ENCODE assay signal across 12 cellular contexts in the genomic region with DNA sequence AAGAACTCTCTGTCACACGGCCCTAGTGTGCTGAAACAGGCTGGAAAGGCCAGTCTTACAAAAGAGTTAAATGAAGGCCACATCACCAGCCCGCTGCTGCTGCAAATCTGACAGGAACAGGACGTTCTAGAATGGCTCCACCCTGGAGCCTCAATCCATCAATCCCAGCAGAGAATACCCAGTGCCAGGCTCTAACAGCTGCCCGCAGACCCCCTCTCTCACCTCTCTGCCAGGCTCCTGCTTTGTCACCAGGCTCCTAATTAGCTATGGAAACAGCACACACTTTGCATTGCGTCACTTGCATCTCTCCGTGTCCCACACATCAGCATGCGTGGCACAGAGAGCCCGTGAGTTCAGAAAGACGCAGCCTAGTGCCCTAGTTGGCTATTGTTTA.
DNase-seq lines count a peak whose midpoint lies in the region; ATAC-seq and TF ChIP-seq lines count a peak whose summit lies in the region.
"Had no signal": no experiment of that assay in that cellular context is flagged by ENCODE, and none has a peak within 500 bp of the region (broad histone marks: within the 10 kb centered on the region; RNA-seq: fewer than 3 reads in every experiment).

No MANE protein-coding gene starts in this region.

- peaks cover 6% of the 10 kb centered on the region for H3K27me3 Mint-ChIP-seq in brain

- DNase-seq in heart right ventricle (peak in 1 of 2 donors; percentile 18), occipital lobe (lab: John Stamatoyannopoulos, UW) (peak; percentile 40), upper lobe of right lung (no peak), iPS-NIHi7 (ENCODE audit: extremely low spot score) (no peak), colonic mucosa (no peak), mucosa of gallbladder (ENCODE audit: low spot score) (no peak)
- DNase-seq: Caco-2, erythroblast, IMR-90, NCI-H187 treated with DMSO at 0.1 percent for 48 hours had no signal

- H3K36me3 Mint-ChIP-seq in brain: no peaks in the 10 kb centered on the region

- peaks cover 50% of the 10 kb centered on the region for H3K4me1 Mint-ChIP-seq in brain

- H3K4me3 Mint-ChIP-seq in brain: peak overlapping the region in 3 of 5 experiments; percentile 38 to 69 (median 58)
- H3K4me3 Mint-ChIP-seq: T-helper 2 cell treated with Interferon-gamma antibody and Interleukin-4, amounts not matched to agents 5 μg/mL and 100 μg/mL, for 36 hours had no signal

- TF ChIP-seq CTCF in brain (conservative IDR thresholded peaks at IDR 0.05): no peak
- TF ChIP-seq CTCF in heart right ventricle (IDR thresholded peaks at IDR 0.05): no peak
- TF ChIP-seq CTCF in upper lobe of right lung (IDR thresholded peaks at IDR 0.05): no peak
- TF ChIP-seq CTCF in colonic mucosa (IDR thresholded peaks at IDR 0.05): no peak

- intact Hi-C loops in heart right ventricle (cut with DNase I) (loop anchor here in 1 of 10 donors (2.0 kb wide), 1 partner anchor 18 kb away; no protein-coding TSS in a partner anchor), upper lobe of right lung (cut with DNase I) (no loop called here), colonic mucosa (cut with DNase I) (no loop called here)

- H3K36me3 ChIP-seq in heart right ventricle (no peaks in the 10 kb centered on the region), upper lobe of right lung (no peaks in the 10 kb centered on the region), colonic mucosa (no peaks in the 10 kb centered on the region)

- ATAC-seq in heart right ventricle (peak; percentile 28 to 91 (median 66)), upper lobe of right lung (peak; percentile 74)

- H3K27me3 ChIP-seq in heart right ventricle: no peaks in the 10 kb centered on the region
- no peaks in the 10 kb centered on the region for H3K27me3 ChIP-seq in upper lobe of right lung
- H3K27me3 ChIP-seq in colonic mucosa: no peaks in the 10 kb centered on the region

- H3K27ac ChIP-seq in heart right ventricle: peak overlapping the region in 7 of 10 donors; percentile 19 to 61 (median 43)
- H3K27ac ChIP-seq in upper lobe of right lung: peak overlapping the region; percentile 72
- no peak overlapping the region for H3K27ac ChIP-seq in colonic mucosa

- peaks cover 0 to 9% (median 7%) of the 10 kb centered on the region in 5 experiments for H3K9me3 Mint-ChIP-seq in brain
- H3K9me3 Mint-ChIP-seq: T-helper 2 cell treated with Interferon-gamma antibody and Interleukin-4, amounts not matched to agents 5 μg/mL and 100 μg/mL, for 36 hours had no signal

- H3K9ac ChIP-seq in colonic mucosa (ENCODE audit: low read depth in 2 of 2, low read length in 2 of 2): no peak overlapping the region

- WGBS in heart right ventricle, 2 donors: 36 to 50% methylated on average over 9 of the region's 9 CpGs

- H3K9me3 ChIP-seq in heart right ventricle (no peaks in the 10 kb centered on the region), upper lobe of right lung (no peaks in the 10 kb centered on the region), colonic mucosa (no peaks in the 10 kb centered on the region)
- H3K9me3 ChIP-seq: Caco-2 had no signal

- H3K27ac Mint-ChIP-seq in brain: peak overlapping the region; percentile 20 to 81 (median 59)
- H3K27ac Mint-ChIP-seq: T-helper 2 cell treated with Interferon-gamma antibody and Interleukin-4, amounts not matched to agents 5 μg/mL and 100 μg/mL, for 36 hours had no signal

- H3K4me1 ChIP-seq in heart right ventricle (peaks cover 0 to 24% (median 12%) of the 10 kb centered on the region in 9 donors), upper lobe of right lung (peaks cover 17% of the 10 kb centered on the region), colonic mucosa (no peaks in the 10 kb centered on the region)

- H3K4me3 ChIP-seq in heart right ventricle: no peak overlapping the region
- H3K4me3 ChIP-seq in upper lobe of right lung: no peak overlapping the region
- no peak overlapping the region for H3K4me3 ChIP-seq in colonic mucosa
